Comparison of ENCODE assay signal across 8 cellular contexts in the genomic region with DNA sequence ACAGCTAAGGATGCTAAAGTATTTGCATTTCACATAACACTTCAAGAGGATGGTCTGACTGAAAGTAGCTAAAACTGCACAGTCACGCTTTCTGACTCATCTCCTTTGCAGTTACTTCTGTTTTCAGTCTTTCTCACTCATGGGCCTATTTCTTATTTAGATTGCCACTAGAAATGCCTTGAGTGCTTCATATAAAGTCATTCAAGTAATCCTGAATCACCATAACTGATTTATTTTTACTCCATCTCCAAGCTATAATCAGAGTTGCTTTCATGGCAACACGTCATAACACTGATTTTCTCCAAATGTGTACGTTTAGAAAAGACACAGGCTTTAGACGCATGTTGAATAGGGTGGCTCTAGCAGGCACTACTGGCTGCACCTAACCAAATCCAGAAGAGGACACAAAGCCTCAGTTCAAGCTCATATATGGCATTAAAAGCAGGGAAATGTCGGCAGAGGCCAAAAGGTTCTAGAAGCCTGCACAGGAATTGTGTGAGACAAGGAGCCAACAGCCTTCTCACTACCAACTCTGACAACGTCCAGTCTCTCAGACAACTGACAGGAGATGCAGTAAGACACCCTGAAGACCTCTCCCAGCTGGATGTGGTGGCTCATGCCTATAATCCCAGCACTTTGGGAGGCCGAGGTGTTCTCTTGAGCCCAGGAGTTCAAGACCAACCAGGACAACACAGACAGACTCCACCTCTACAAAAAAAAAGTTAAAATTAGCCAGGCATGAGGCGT.
DNase-seq lines count a peak whose midpoint lies in the region; ATAC-seq and TF ChIP-seq lines count a peak whose summit lies in the region.

No MANE protein-coding gene starts in this region.

- peak overlapping the region; percentile 45 to 97; a peak in 3 of 4 replicates for H3K27ac ChIP-seq in SK-N-SH (ENCODE audit: low read depth in 2 of 2, low read length in 1 of 2)
- no peak overlapping the region for H3K27ac ChIP-seq in CD4-positive, alpha-beta memory T cell (ENCODE audit: low read depth, low read length)
- H3K27ac ChIP-seq in CD8-positive, alpha-beta memory T cell (ENCODE audit: low read depth, low read length), result no peak overlapping the region

- H3F3A ChIP-seq in SK-N-SH (replicated peaks; ENCODE audit: insufficient read depth), result peaks cover 29% of the 10 kb centered on the region

- H3K27me3 Mint-ChIP-seq in CD4-positive, alpha-beta memory T cell, result no peaks in the 10 kb centered on the region
- H3K27me3 Mint-ChIP-seq in CD8-positive, alpha-beta memory T cell, result no peaks in the 10 kb centered on the region

- H4K20me1 ChIP-seq in SK-N-SH (ENCODE audit: insufficient read depth), result no peaks in the 10 kb centered on the region

- H3K4me3 ChIP-seq in SK-N-SH (ENCODE audit: low read depth in 2 of 2, low read length in 1 of 2), result 0 out of 4 replicates have a peak overlapping the region, but pooled peaks of 1 of the 2 experiments have one; percentile 6
- H3K4me3 ChIP-seq in H7 (ENCODE audit: insufficient read depth, low read depth, low read length), result no peak overlapping the region
- no peak overlapping the region for H3K4me3 ChIP-seq in CD4-positive, alpha-beta memory T cell (ENCODE audit: low read length in 2 of 2)
- no peak overlapping the region for H3K4me3 ChIP-seq in CD8-positive, alpha-beta memory T cell (ENCODE audit: low read length)

- DNase-seq in Ammon's horn (ENCODE audit: low spot score), result peak; percentile 51
- DNase-seq in SK-N-SH, result no peak
- DNase-seq in glomerular visceral epithelial cell (ENCODE audit: extremely low spot score), result peak; percentile 57
- DNase-seq in H7, result no peak
- DNase-seq in CD4-positive, alpha-beta memory T cell, result no peak
- no peak for DNase-seq in CD8-positive, alpha-beta memory T cell

- POLR2A ChIA-PET in SK-N-SH (lab: Yijun Ruan, JAX), result no interaction called here
- POLR2A ChIA-PET in CD4-positive, alpha-beta memory T cell (lab: Charles Lee; ENCODE audit: partially characterized antibody), result interaction anchor here (0.7 kb wide), 1 partner anchor 14 kb away, joined by 3 read pairs; no protein-coding TSS in a partner anchor
- POLR2A ChIA-PET in CD8-positive, alpha-beta memory T cell (lab: Charles Lee), result no interaction called here

- H3K9me2 ChIP-seq in SK-N-SH, result no peaks in the 10 kb centered on the region

- H3K9me3 Mint-ChIP-seq in CD4-positive, alpha-beta memory T cell, result peaks cover 0 to 2% (median 0%) of the 10 kb centered on the region in 8 donors
- H3K9me3 Mint-ChIP-seq in CD8-positive, alpha-beta memory T cell, result no peaks in the 10 kb centered on the region

- WGBS in SK-N-SH (ENCODE audit: low lambda C conversion rate), result 52% methylated on average over 8 of the region's 8 CpGs

- no peak overlapping the region for H3K4me3 Mint-ChIP-seq in CD4-positive, alpha-beta memory T cell
- no peak overlapping the region for H3K4me3 Mint-ChIP-seq in CD8-positive, alpha-beta memory T cell

- H3K4me1 Mint-ChIP-seq in CD4-positive, alpha-beta memory T cell, result peaks cover 11 to 20% (median 15%) of the 10 kb centered on the region in 4 donors
- peaks cover 0 to 12% (median 3%) of the 10 kb centered on the region in 3 donors for H3K4me1 Mint-ChIP-seq in CD8-positive, alpha-beta memory T cell

- ATAC-seq in GM19035 (IDR thresholded peaks at IDR 0.05; ENCODE audit: unreplicated experiment) (peak; percentile 95), HG03095 (IDR thresholded peaks at IDR 0.05; ENCODE audit: unreplicated experiment) (peak; percentile 97)

- H3K79me2 ChIP-seq in SK-N-SH (ENCODE audit: insufficient read depth), result peaks cover 12% of the 10 kb centered on the region

- intact Hi-C loops in CD4-positive, alpha-beta memory T cell (cut with micrococcal nuclease), result no loop called here

- H3K4me2 ChIP-seq in SK-N-SH, result peak overlapping the region; percentile 52

- no peaks in the 10 kb centered on the region for H3K9me3 ChIP-seq in SK-N-SH
- no peaks in the 10 kb centered on the region for H3K9me3 ChIP-seq in CD4-positive, alpha-beta memory T cell (ENCODE audit: control insufficient read depth in 1 of 2, low read length in 2 of 2)
- H3K9me3 ChIP-seq in CD8-positive, alpha-beta memory T cell (ENCODE audit: low read length), result no peaks in the 10 kb centered on the region

- no peak for TF ChIP-seq RAD21 in SK-N-SH (IDR thresholded peaks at IDR 0.05; ENCODE audit: low read length)

- H3K27ac Mint-ChIP-seq in CD4-positive, alpha-beta memory T cell, result peak overlapping the region in 1 of 7 donors; percentile 53
- peak overlapping the region in 2 of 8 donors; percentile 28 to 87 for H3K27ac Mint-ChIP-seq in CD8-positive, alpha-beta memory T cell

- TF ChIP-seq CTCF in SK-N-SH (IDR thresholded peaks at IDR 0.05), result no peak

- no peaks in the 10 kb centered on the region for H3K27me3 ChIP-seq in SK-N-SH (ENCODE audit: insufficient read depth)
- no peaks in the 10 kb centered on the region for H3K27me3 ChIP-seq in H7 (ENCODE audit: control insufficient read depth, insufficient read depth, low read length)
- no peaks in the 10 kb centered on the region for H3K27me3 ChIP-seq in CD4-positive, alpha-beta memory T cell (ENCODE audit: insufficient read depth, low read length)
- no peaks in the 10 kb centered on the region for H3K27me3 ChIP-seq in CD8-positive, alpha-beta memory T cell (ENCODE audit: insufficient read depth, low read length, poor library complexity, severe bottlenecking)

- no peaks in the 10 kb centered on the region for H3K36me3 Mint-ChIP-seq in CD4-positive, alpha-beta memory T cell
- peaks cover 0 to 1% (median 0%) of the 10 kb centered on the region in 3 donors for H3K36me3 Mint-ChIP-seq in CD8-positive, alpha-beta memory T cell

- H2AFZ ChIP-seq in SK-N-SH (ENCODE audit: low read depth), result peak overlapping the region; percentile 48; the same call in 1 of the 2 replicates

- peaks cover 0 to 7% of the 10 kb centered on the region in 2 experiments for H3K36me3 ChIP-seq in SK-N-SH (replicated peaks in 1 of 2; ENCODE audit: control insufficient read depth in 1 of 2, insufficient read depth in 2 of 2, low read length in 1 of 2)
- no peaks in the 10 kb centered on the region for H3K36me3 ChIP-seq in H7 (replicated peaks; ENCODE audit: control insufficient read depth, insufficient read depth, low read length)
- no peaks in the 10 kb centered on the region for H3K36me3 ChIP-seq in CD4-positive, alpha-beta memory T cell (ENCODE audit: insufficient read depth, low read length)
- H3K36me3 ChIP-seq in CD8-positive, alpha-beta memory T cell (ENCODE audit: insufficient read depth, low read length), result no peaks in the 10 kb centered on the region

- H3K9ac ChIP-seq in SK-N-SH, result peak overlapping the region; percentile 65

- H3K4me1 ChIP-seq in SK-N-SH (ENCODE audit: control insufficient read depth in 1 of 2, insufficient read depth in 2 of 2, low read depth in 1 of 2, low read length in 1 of 2), result peaks cover 3 to 6% of the 10 kb centered on the region in 2 experiments; a peak in 3 of 4 replicates
- H3K4me1 ChIP-seq in CD4-positive, alpha-beta memory T cell (ENCODE audit: insufficient read depth, low read length), result peaks cover 24% of the 10 kb centered on the region
- peaks cover 3% of the 10 kb centered on the region for H3K4me1 ChIP-seq in CD8-positive, alpha-beta memory T cell (ENCODE audit: insufficient read depth, low read length)

- CTCF ChIA-PET in SK-N-SH (lab: Yijun Ruan, JAX), result interaction anchor here (0.6 to 3.0 kb wide), 4 partner anchors 12 to 64 kb away, joined by 3 to 28 read pairs (median 8); a partner anchor contains a TSS
- CTCF ChIA-PET in CD4-positive, alpha-beta memory T cell (lab: Charles Lee; ENCODE audit: partially characterized antibody), result interaction anchor here (1.4 to 5.7 kb wide), 2 partner anchors 12 to 426 kb away, joined by 4 to 55 read pairs; no protein-coding TSS in a partner anchor
- CTCF ChIA-PET in CD8-positive, alpha-beta memory T cell (lab: Charles Lee), result interaction anchor here (3.0 kb wide), 1 partner anchor 12 kb away, joined by 20 read pairs; no protein-coding TSS in a partner anchor

- peak in 1 of 2 experiments; percentile 38; a peak in 2 of 4 replicates for TF ChIP-seq EP300 in SK-N-SH (IDR thresholded peaks at IDR 0.05; ENCODE audit: borderline replicate concordance in 1 of 2, low read depth in 1 of 2, low read length in 1 of 2)

TF ChIP-seq in SK-N-SH, 30 proteins besides CTCF, POLR2A, EP300 and RAD21 (continues in another document):
- TF ChIP-seq NFIC (IDR thresholded peaks at IDR 0.05; ENCODE audit: borderline replicate concordance), result no peak
- peak; percentile 31; the same call in 1 of the 2 replicates for TF ChIP-seq MEF2A (IDR thresholded peaks at IDR 0.05; ENCODE audit: borderline replicate concordance, low read depth)
- TF ChIP-seq FOXJ3 (CRISPR knock-in tag; IDR thresholded peaks at IDR 0.05), result no peak
- no peak for TF ChIP-seq ELF1 (IDR thresholded peaks at IDR 0.05)
- TF ChIP-seq, protein P1, sequence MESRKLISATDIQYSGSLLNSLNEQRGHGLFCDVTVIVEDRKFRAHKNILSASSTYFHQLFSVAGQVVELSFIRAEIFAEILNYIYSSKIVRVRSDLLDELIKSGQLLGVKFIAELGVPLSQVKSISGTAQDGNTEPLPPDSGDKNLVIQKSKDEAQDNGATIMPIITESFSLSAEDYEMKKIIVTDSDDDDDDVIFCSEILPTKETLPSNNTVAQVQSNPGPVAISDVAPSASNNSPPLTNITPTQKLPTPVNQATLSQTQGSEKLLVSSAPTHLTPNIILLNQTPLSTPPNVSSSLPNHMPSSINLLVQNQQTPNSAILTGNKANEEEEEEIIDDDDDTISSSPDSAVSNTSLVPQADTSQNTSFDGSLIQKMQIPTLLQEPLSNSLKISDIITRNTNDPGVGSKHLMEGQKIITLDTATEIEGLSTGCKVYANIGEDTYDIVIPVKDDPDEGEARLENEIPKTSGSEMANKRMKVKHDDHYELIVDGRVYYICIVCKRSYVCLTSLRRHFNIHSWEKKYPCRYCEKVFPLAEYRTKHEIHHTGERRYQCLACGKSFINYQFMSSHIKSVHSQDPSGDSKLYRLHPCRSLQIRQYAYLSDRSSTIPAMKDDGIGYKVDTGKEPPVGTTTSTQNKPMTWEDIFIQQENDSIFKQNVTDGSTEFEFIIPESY (IDR thresholded peaks at IDR 0.05; ENCODE audit: borderline replicate concordance, low read depth), result no peak
- TF ChIP-seq, protein P2, sequence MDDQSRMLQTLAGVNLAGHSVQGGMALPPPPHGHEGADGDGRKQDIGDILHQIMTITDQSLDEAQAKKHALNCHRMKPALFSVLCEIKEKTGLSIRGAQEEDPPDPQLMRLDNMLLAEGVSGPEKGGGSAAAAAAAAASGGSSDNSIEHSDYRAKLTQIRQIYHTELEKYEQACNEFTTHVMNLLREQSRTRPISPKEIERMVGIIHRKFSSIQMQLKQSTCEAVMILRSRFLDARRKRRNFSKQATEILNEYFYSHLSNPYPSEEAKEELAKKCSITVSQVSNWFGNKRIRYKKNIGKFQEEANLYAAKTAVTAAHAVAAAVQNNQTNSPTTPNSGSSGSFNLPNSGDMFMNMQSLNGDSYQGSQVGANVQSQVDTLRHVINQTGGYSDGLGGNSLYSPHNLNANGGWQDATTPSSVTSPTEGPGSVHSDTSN (IDR thresholded peaks at IDR 0.05), result peak; percentile 56
- peak; percentile 56 for TF ChIP-seq JUND (IDR thresholded peaks at IDR 0.05)
- TF ChIP-seq EZH2phosphoT487 (IDR thresholded peaks at IDR 0.05; ENCODE audit: borderline replicate concordance, low read depth), result no peak
- no peak for TF ChIP-seq YY1 (IDR thresholded peaks at IDR 0.05; ENCODE audit: low read depth)
- no peak for TF ChIP-seq SMC3 (IDR thresholded peaks at IDR 0.05; ENCODE audit: low read depth, low read length)

Comparison
In these comparisons a context has a peak if more than half of its experiments do, and no peak if none do; other contexts are left out.
1. DNase-seq: peak in Ammon's horn (single experiment) and glomerular visceral epithelial cell (single experiment); none in SK-N-SH (single experiment), H7 (single experiment), CD4-positive, alpha-beta memory T cell (0 of 5) and CD8-positive, alpha-beta memory T cell (0 of 5).
2. H3K27ac ChIP-seq: peak in SK-N-SH (2 of 2); none in CD4-positive, alpha-beta memory T cell (single experiment) and CD8-positive, alpha-beta memory T cell (single experiment).